Comparison of ENCODE assay signal across 12 cellular contexts in the genomic region with DNA sequence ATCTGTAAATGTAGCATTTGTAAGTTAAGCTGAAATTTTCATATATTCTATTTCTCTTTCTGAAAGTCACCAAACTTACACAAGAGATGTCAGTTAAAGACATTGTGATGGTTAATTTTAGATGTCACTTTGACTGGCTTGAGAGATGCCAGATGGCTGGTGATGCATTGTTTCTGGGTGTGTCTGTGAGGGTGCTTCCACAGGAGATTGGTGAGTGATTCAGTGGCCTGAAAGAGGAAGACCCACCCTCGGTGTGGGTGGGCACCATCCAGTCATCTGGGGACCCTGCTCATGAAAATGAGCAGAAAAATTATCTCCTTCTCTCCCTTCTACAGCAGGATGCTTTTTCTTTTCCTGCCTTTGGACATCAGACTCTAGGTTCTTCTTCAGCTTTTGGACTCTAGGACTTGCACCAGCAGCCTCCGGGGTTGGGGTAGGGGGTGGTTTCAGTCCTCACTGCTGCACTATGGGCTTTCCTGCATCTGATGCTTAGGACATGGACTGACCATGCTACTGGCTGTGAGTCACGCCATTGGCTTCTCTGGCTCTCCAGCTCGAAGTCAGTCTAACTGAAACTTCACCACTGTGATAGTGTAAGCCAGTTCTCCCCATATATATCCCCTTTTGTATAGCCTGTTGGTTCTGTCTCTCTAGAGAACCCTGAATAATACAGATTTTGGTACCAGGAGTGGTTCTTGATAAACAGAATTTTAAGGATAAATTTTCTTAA. TPM values are rescaled to one million over a fixed set of nuclear protein-coding genes. Genes with fewer than 3 reads are reported as not detected.
DNase-seq lines count a peak whose midpoint lies in the region; ATAC-seq and TF ChIP-seq lines count a peak whose summit lies in the region.
"Had no signal": no experiment of that assay in that cellular context is flagged by ENCODE, and none has a peak within 500 bp of the region (broad histone marks: within the 10 kb centered on the region; RNA-seq: fewer than 3 reads in every experiment).

No MANE protein-coding gene starts in this region.

- H3K9me3 ChIP-seq in upper lobe of right lung (no peaks in the 10 kb centered on the region), Peyer's patch (no peaks in the 10 kb centered on the region)

- H3K4me3 Mint-ChIP-seq in activated T-helper 2 cell treated with anti-CD3 and anti-CD28 coated beads, Interferon-gamma antibody, Interleukin-2, Interleukin-4, amounts not matched to agents 10 μg/mL and 5 μg/mL and 100 μg/mL, durations not matched to agents 14 hours and 24 hours and 36 hours (ENCODE audit: low read depth), result no peak overlapping the region

- H3K4me1 Mint-ChIP-seq in activated T-helper 2 cell treated with anti-CD3 and anti-CD28 coated beads, Interferon-gamma antibody, Interleukin-2, Interleukin-4, amounts not matched to agents 10 μg/mL and 5 μg/mL and 100 μg/mL, durations not matched to agents 14 hours and 24 hours and 36 hours (ENCODE audit: low read depth), result peaks cover 30% of the 10 kb centered on the region

- peaks cover 17% of the 10 kb centered on the region for H3K4me1 ChIP-seq in upper lobe of right lung
- no peaks in the 10 kb centered on the region for H3K4me1 ChIP-seq in Peyer's patch
- H3K4me1 ChIP-seq: parathyroid adenoma had no signal

- no peaks in the 10 kb centered on the region for H3K27me3 ChIP-seq in upper lobe of right lung
- H3K27me3 ChIP-seq in Peyer's patch, result no peaks in the 10 kb centered on the region
- H3K27me3 ChIP-seq: heart left ventricle had no signal

- H3K4me3 ChIP-seq in foreskin fibroblast (ENCODE audit: low read depth in 1 of 2, low read length in 2 of 2) (no peak overlapping the region), upper lobe of right lung (no peak overlapping the region), Peyer's patch (no peak overlapping the region)
- H3K4me3 ChIP-seq: heart left ventricle had no signal

- H3K36me3 ChIP-seq in upper lobe of right lung (no peaks in the 10 kb centered on the region), Peyer's patch (no peaks in the 10 kb centered on the region)
- H3K36me3 ChIP-seq: heart left ventricle had no signal

- H3K9me3 Mint-ChIP-seq in activated T-helper 2 cell treated with anti-CD3 and anti-CD28 coated beads, Interferon-gamma antibody, Interleukin-2, Interleukin-4, amounts not matched to agents 10 μg/mL and 5 μg/mL and 100 μg/mL, durations not matched to agents 14 hours and 24 hours and 36 hours, result peaks cover 15% of the 10 kb centered on the region

- H3K27ac Mint-ChIP-seq in activated T-helper 2 cell treated with anti-CD3 and anti-CD28 coated beads, Interferon-gamma antibody, Interleukin-2, Interleukin-4, amounts not matched to agents 10 μg/mL and 5 μg/mL and 100 μg/mL, durations not matched to agents 14 hours and 24 hours and 36 hours, result no peak overlapping the region

- intact Hi-C loops in Right ventricle myocardium superior (cut with DNase I), result loop anchor here (10.0 kb wide), 1 partner anchor 269 kb away; no protein-coding TSS in a partner anchor
- intact Hi-C loops in cardiac septum (cut with DNase I), result loop anchor here (5.0 kb wide), 1 partner anchor 271 kb away; no protein-coding TSS in a partner anchor
- intact Hi-C loops in upper lobe of right lung (cut with DNase I), result no loop called here
- intact Hi-C loops in activated T-helper 2 cell treated with anti-CD3 and anti-CD28 coated beads, Interferon-gamma antibody, Interleukin-2, Interleukin-4, amounts not matched to agents 10 μg/mL and 5 μg/mL and 100 μg/mL, durations not matched to agents 14 hours and 24 hours and 36 hours (cut with micrococcal nuclease), result loop anchor here (2.0 kb wide), 1 partner anchor 57 kb away; no protein-coding TSS in a partner anchor

- TF ChIP-seq POLR2A in Peyer's patch (IDR thresholded peaks at IDR 0.05), result no peak

- no peaks in the 10 kb centered on the region for H3K36me3 Mint-ChIP-seq in activated T-helper 2 cell treated with anti-CD3 and anti-CD28 coated beads, Interferon-gamma antibody, Interleukin-2, Interleukin-4, amounts not matched to agents 10 μg/mL and 5 μg/mL and 100 μg/mL, durations not matched to agents 14 hours and 24 hours and 36 hours (ENCODE audit: low read depth)

- no peak for TF ChIP-seq CTCF in foreskin fibroblast (IDR thresholded peaks at IDR 0.05; ENCODE audit: low read depth, low read length)
- TF ChIP-seq CTCF in upper lobe of right lung (IDR thresholded peaks at IDR 0.05), result no peak
- TF ChIP-seq CTCF in Peyer's patch (IDR thresholded peaks at IDR 0.05), result no peak

- ATAC-seq in Right ventricle myocardium superior (ENCODE audit: poor library complexity) (no peak), upper lobe of right lung (peak; percentile 36)

- H3K27ac ChIP-seq in upper lobe of right lung, result peak overlapping the region; percentile 19
- peak overlapping the region in 1 of 4 donors; percentile 38 for H3K27ac ChIP-seq in Peyer's patch
- H3K27ac ChIP-seq: heart left ventricle, parathyroid adenoma had no signal

- DNase-seq in Right ventricle myocardium superior (peak; percentile 37), cardiac septum (ENCODE audit: low spot score) (no peak), RPMI7951 (ENCODE audit: low read depth) (peak; percentile 58), foreskin fibroblast (peak; percentile 47 to 76), upper lobe of right lung (no peak), SKM-1 (lab: John Stamatoyannopoulos, UW; ENCODE audit: unreplicated experiment) (no peak), Peyer's patch (no peak)
- no peak for DNase-seq in activated T-helper 2 cell treated with anti-CD3 and anti-CD28 coated beads, Interferon-gamma antibody, Interleukin-2, Interleukin-4, amounts not matched to agents 10 μg/mL and 5 μg/mL and 100 μg/mL, durations not matched to agents 14 hours and 24 hours and 36 hours (ENCODE audit: low spot score)
- DNase-seq: DMS 273 treated with DMSO at 0.1 percent for 48 hours, heart left ventricle had no signal

- peaks cover 12% of the 10 kb centered on the region for H3K27me3 Mint-ChIP-seq in activated T-helper 2 cell treated with anti-CD3 and anti-CD28 coated beads, Interferon-gamma antibody, Interleukin-2, Interleukin-4, amounts not matched to agents 10 μg/mL and 5 μg/mL and 100 μg/mL, durations not matched to agents 14 hours and 24 hours and 36 hours (ENCODE audit: low read depth)

RNA-seq across cellular contexts. Expression of a gene that starts 20.9 kb away (rescaled TPM):
- not detected for total RNA-seq in Right ventricle myocardium superior
- total RNA-seq in cardiac septum, result not detected
- total RNA-seq in RPMI7951 (2014; rRNA removed; shearing (Covaris generic)), result not detected in 2 replicates
- total RNA-seq in upper lobe of right lung, result not detected
- total RNA-seq in activated T-helper 2 cell treated with anti-CD3 and anti-CD28 coated beads, Interferon-gamma antibody, Interleukin-2, Interleukin-4, amounts not matched to agents 10 μg/mL and 5 μg/mL and 100 μg/mL, durations not matched to agents 14 hours and 24 hours and 36 hours, result not detected in 2 replicates
- not detected for total RNA-seq in Peyer's patch
- total RNA-seq: heart left ventricle had no signal

RNA-seq across cellular contexts. Expression of a gene that starts 32.3 kb away (rescaled TPM):
- total RNA-seq in Right ventricle myocardium superior (49.9 TPM), cardiac septum (45.1 TPM), upper lobe of right lung (228 TPM), Peyer's patch (100 to 1,000 TPM in 1 of 4 donors, 10 to 100 TPM in 3; 17.1 to 290 (median 57.1) TPM)
- total RNA-seq in RPMI7951 (2014; rRNA removed; shearing (Covaris generic)), result 128 and 175 TPM in 2 replicates
- total RNA-seq in activated T-helper 2 cell treated with anti-CD3 and anti-CD28 coated beads, Interferon-gamma antibody, Interleukin-2, Interleukin-4, amounts not matched to agents 10 μg/mL and 5 μg/mL and 100 μg/mL, durations not matched to agents 14 hours and 24 hours and 36 hours, result 535 and 561 TPM in 2 replicates

RNA-seq across cellular contexts. Expression of a gene that starts 55.4 kb away (rescaled TPM):
- total RNA-seq in Right ventricle myocardium superior (0.24 TPM), cardiac septum (0.11 TPM), upper lobe of right lung (9.7 TPM), Peyer's patch (1 to 10 TPM in 2 of 4 donors, under 1 TPM in 1, not detected in 1; 0.94 to 2.5 (median 1.2) TPM)
- total RNA-seq in RPMI7951 (2014; rRNA removed; shearing (Covaris generic)), result 0.10 TPM in 1 of 2 replicates, not detected in the other
- 3.2 and 4.7 TPM in 2 replicates for total RNA-seq in activated T-helper 2 cell treated with anti-CD3 and anti-CD28 coated beads, Interferon-gamma antibody, Interleukin-2, Interleukin-4, amounts not matched to agents 10 μg/mL and 5 μg/mL and 100 μg/mL, durations not matched to agents 14 hours and 24 hours and 36 hours
- total RNA-seq: temporal lobe had no signal

Comparison
In these comparisons a context has a peak if more than half of its experiments do, and no peak if none do; other contexts are left out.
1. DNase-seq: peak in Right ventricle myocardium superior (single experiment), RPMI7951 (single experiment) and foreskin fibroblast (2 of 2); none in cardiac septum (single experiment), upper lobe of right lung (single experiment), activated T-helper 2 cell treated with anti-CD3 and anti-CD28 coated beads, Interferon-gamma antibody, Interleukin-2, Interleukin-4, amounts not matched to agents 10 μg/mL and 5 μg/mL and 100 μg/mL, durations not matched to agents 14 hours and 24 hours and 36 hours (single experiment), SKM-1 (single experiment) and Peyer's patch (0 of 3).